26 cellular contexts compared by ENCODE assay signal in genomic region chr5:167315762-167316161, GRCh38.
DNase-seq lines count a peak whose midpoint lies in the region; ATAC-seq, FAIRE-seq and TF ChIP-seq lines count a peak whose summit lies in the region.
"Had no signal": no experiment of that assay in that cellular context is flagged by ENCODE, and none has a peak within 500 bp of the region (broad histone marks: within the 10 kb centered on the region; RNA-seq: fewer than 3 reads in every experiment).

No MANE protein-coding gene starts in this region.

- ATAC-seq in HepG2 (peak; percentile 62), right lobe of liver (peak; percentile 59 to 86 (median 78)), HG02970 (IDR thresholded peaks at IDR 0.05; ENCODE audit: low FRiP score, unreplicated experiment) (no peak)
- ATAC-seq: A549; CD8-positive, alpha-beta T cell; GM12878 had no signal

- TF ChIP-seq CTCF in LNCaP clone FGC (IDR thresholded peaks at IDR 0.05; ENCODE audit: control insufficient read depth, extremely low read depth, insufficient read depth) (no peak), VCaP (conservative IDR thresholded peaks at IDR 0.05) (no peak), HepG2 (CRISPR knock-in tag; IDR thresholded peaks at IDR 0.05) (no peak), right lobe of liver (IDR thresholded peaks at IDR 0.05) (no peak)

- H3K9ac ChIP-seq in HepG2 (ENCODE audit: insufficient read depth, low read depth, low read length), result no peak overlapping the region
- H3K9ac ChIP-seq: BLaER1 treated with 17β-estradiol and CSF1 and Interleukin-3, amounts not matched to agents 10 nM and 100 nM had no signal

- TF ChIP-seq POLR2A in HepG2 (IDR thresholded peaks at IDR 0.05; ENCODE audit: insufficient read depth in 1 of 2, low read depth in 2 of 2, low read length in 2 of 2) (no peak), right lobe of liver (IDR thresholded peaks at IDR 0.05) (no peak)

- intact Hi-C loops in HepG2 (cut with micrococcal nuclease; ENCODE audit: unreplicated experiment), result no loop called here
- intact Hi-C loops in right lobe of liver (cut with DNase I), result no loop called here

- WGBS in HepG2 (ENCODE audit: low lambda C conversion rate), result 0% methylated on average over 2 of the region's 2 CpGs
- 49% methylated on average over 2 of the region's 2 CpGs for WGBS in right lobe of liver (ENCODE audit: insufficient coverage, low coverage, low lambda C conversion rate, missing lambda C conversion rate)

- in situ Hi-C loops in HepG2 (cut with HindIII; ENCODE audit: extremely low pct_ligation_motif_present, low pct_unique_long_range_greater_than_20kb), result no loop called here

- H3K4me2 ChIP-seq in HepG2 (ENCODE audit: low read depth, low read length), result no peak overlapping the region
- H3K4me2 ChIP-seq: A549 had no signal

- BruUV-seq in HepG2 (replicated peaks; lab: Mats Ljungman, UMichigan), result no TSS peak

- DNase-seq in LNCaP clone FGC (ENCODE audit: low read depth) (peak; percentile 23), HepG2 (ENCODE audit: low spot score) (no peak), right lobe of liver (no peak), DMS153 treated with DMSO at 0.1 percent for 48 hours (lab: John Stamatoyannopoulos, UW; ENCODE audit: unreplicated experiment) (no peak), anterior cingulate cortex (lab: John Stamatoyannopoulos, UW) (no peak), NCI-H146 treated with DMSO at 0.1 percent for 48 hours (lab: John Stamatoyannopoulos, UW; ENCODE audit: unreplicated experiment) (no peak)
- DNase-seq: AML-193; Caco-2; Calu3; CD4-positive, alpha-beta T cell; CD8-positive, alpha-beta T cell; DMS53; DMS79; DND-41; EL; GDM1 had no signal

- H3K79me2 ChIP-seq in HepG2 (ENCODE audit: insufficient read depth, low read length), result no peaks in the 10 kb centered on the region

- H3K36me3 ChIP-seq in HepG2 (replicated peaks in 1 of 2; ENCODE audit: control insufficient read depth in 1 of 2, insufficient read depth in 2 of 2, low read length in 2 of 2) (no peaks in the 10 kb centered on the region), right lobe of liver (no peaks in the 10 kb centered on the region)
- H3K36me3 ChIP-seq: BLaER1 treated with 17β-estradiol and CSF1 and Interleukin-3, amounts not matched to agents 10 nM and 100 nM had no signal

- no peaks in the 10 kb centered on the region for H4K20me1 ChIP-seq in HepG2 (ENCODE audit: insufficient read depth, low read length)
- H4K20me1 ChIP-seq: BLaER1 treated with 17β-estradiol and CSF1 and Interleukin-3, amounts not matched to agents 10 nM and 100 nM had no signal

- POLR2A ChIA-PET in HepG2 (lab: Yijun Ruan, JAX), result no interaction called here

- TF ChIP-seq EP300 in HepG2 (IDR thresholded peaks at IDR 0.05; ENCODE audit: low read depth in 2 of 2, low read length in 2 of 2) (no peak), HepG2 (CRISPR knock-in tag; IDR thresholded peaks at IDR 0.05; ENCODE audit: borderline replicate concordance) (no peak)

- CTCF ChIA-PET in HepG2 (lab: Yijun Ruan, JAX; ENCODE audit: low intra/inter-chr PET ratio, low total read pairs), result no interaction called here

- H3K9me3 ChIP-seq in HepG2 (ENCODE audit: low read length) (no peaks in the 10 kb centered on the region), right lobe of liver (no peaks in the 10 kb centered on the region)
- H3K9me3 ChIP-seq: A549, Caco-2 had no signal

- H3K27ac ChIP-seq in VCaP (peak overlapping the region; percentile 20; the same call in 1 of the 2 replicates), HepG2 (ENCODE audit: extremely low read length, insufficient read depth, low read length) (no peak overlapping the region), right lobe of liver (no peak overlapping the region)
- H3K27ac ChIP-seq: 22Rv1; A549; BLaER1 treated with 17β-estradiol and CSF1 and Interleukin-3, amounts not matched to agents 10 nM and 100 nM; C4-2B had no signal

- H3K4me1 ChIP-seq in HepG2 (ENCODE audit: insufficient read depth, low read length) (no peaks in the 10 kb centered on the region), right lobe of liver (no peaks in the 10 kb centered on the region)
- H3K4me1 ChIP-seq: A549, Caco-2 had no signal

- H3K27me3 ChIP-seq in HepG2 (ENCODE audit: control insufficient read depth in 1 of 2, insufficient read depth in 2 of 2, low read length in 2 of 2), result no peaks in the 10 kb centered on the region
- no peaks in the 10 kb centered on the region for H3K27me3 ChIP-seq in right lobe of liver
- H3K27me3 ChIP-seq: BLaER1 treated with 17β-estradiol and CSF1 and Interleukin-3, amounts not matched to agents 10 nM and 100 nM had no signal

- no peak for TF ChIP-seq RAD21 in HepG2 (CRISPR knock-in tag; IDR thresholded peaks at IDR 0.05)

- no peak overlapping the region for H2AFZ ChIP-seq in HepG2 (ENCODE audit: low read length)

- H3K4me3 ChIP-seq in LNCaP clone FGC (ENCODE audit: low read depth, low read length) (no peak overlapping the region), HepG2 (replicated peaks in 1 of 3; ENCODE audit: insufficient read depth in 1 of 3, low read depth in 2 of 3, low read length in 3 of 3) (no peak overlapping the region), right lobe of liver (no peak overlapping the region)
- H3K4me3 ChIP-seq: A549; BLaER1 treated with 17β-estradiol and CSF1 and Interleukin-3, amounts not matched to agents 10 nM and 100 nM; GM12878 had no signal

- FAIRE-seq in HepG2 (lab: Jason Lieb, UNC), result no peak
- FAIRE-seq: A549, D721Med, GM12878, GM12892, GM18507 had no signal

TF ChIP-seq in HepG2, 621 proteins besides CTCF, POLR2A, EP300 and RAD21:
- TF ChIP-seq, protein P1, sequence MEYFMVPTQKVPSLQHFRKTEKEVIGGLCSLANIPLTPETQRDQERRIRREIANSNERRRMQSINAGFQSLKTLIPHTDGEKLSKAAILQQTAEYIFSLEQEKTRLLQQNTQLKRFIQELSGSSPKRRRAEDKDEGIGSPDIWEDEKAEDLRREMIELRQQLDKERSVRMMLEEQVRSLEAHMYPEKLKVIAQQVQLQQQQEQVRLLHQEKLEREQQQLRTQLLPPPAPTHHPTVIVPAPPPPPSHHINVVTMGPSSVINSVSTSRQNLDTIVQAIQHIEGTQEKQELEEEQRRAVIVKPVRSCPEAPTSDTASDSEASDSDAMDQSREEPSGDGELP (IDR thresholded peaks at IDR 0.05; ENCODE audit: borderline replicate concordance, low read depth), result no peak
- TF ChIP-seq ZNF772 (CRISPR knock-in tag; IDR thresholded peaks at IDR 0.05) (no peak), SPEN (CRISPR knock-in tag; IDR thresholded peaks at IDR 0.05; ENCODE audit: low read depth) (no peak), ZNF281 (CRISPR knock-in tag; IDR thresholded peaks at IDR 0.05; ENCODE audit: borderline replicate concordance) (no peak), ZFX (CRISPR knock-in tag; IDR thresholded peaks at IDR 0.05; ENCODE audit: low read depth) (no peak), RNF2 (conservative IDR thresholded peaks at IDR 0.05; ENCODE audit: low read depth) (no peak), ZNF770 (CRISPR knock-in tag; IDR thresholded peaks at IDR 0.05) (no peak), GPN1 (CRISPR knock-in tag; IDR thresholded peaks at IDR 0.05; ENCODE audit: borderline replicate concordance) (no peak), HNRNPLL (IDR thresholded peaks at IDR 0.05; ENCODE audit: low read depth, low read length, poor library complexity, severe bottlenecking) (no peak)
